In the genomic region with DNA sequence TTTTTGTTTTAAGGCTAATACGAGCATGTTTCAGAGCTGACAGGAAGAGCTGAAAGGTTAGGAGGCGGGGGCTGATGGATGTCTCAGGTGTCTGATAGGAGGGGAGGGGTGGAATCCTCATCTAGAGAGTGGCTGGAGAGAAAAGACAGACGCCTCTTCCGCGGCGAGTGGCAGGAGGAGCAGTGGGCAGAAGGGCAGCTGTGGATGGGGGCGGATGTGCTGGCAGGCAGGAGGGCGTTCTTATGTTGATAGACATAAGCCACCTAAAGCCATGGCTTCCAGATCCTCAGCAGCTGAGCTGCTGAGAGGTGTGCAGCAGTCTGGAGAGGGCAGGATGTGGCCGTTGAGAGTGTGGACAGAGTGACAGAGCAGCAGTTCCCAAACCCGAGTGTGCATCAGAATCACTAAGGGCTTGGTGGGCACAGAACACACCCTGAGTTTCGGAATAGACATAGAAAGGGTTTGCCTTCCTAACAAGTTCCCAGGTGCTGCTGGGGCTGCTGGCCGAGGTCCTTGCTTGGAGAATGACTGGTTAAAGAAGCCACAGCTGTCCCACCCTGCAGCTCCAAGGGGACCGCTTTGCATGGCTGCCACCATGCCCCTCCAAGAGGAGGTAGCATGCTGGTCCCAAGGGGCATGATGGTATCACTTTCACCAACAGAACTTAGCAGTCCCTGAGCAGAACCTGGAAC, we compare ENCODE assay signal across 12 cellular contexts. TPM values are rescaled to one million over a fixed set of nuclear protein-coding genes. Genes with fewer than 3 reads are reported as not detected.
DNase-seq lines count a peak whose midpoint lies in the region; ATAC-seq and TF ChIP-seq lines count a peak whose summit lies in the region.
"Had no signal": no experiment of that assay in that cellular context is flagged by ENCODE, and none has a peak within 500 bp of the region (broad histone marks: within the 10 kb centered on the region; RNA-seq: fewer than 3 reads in every experiment).

No MANE protein-coding gene starts in this region.

- H3K9me3 Mint-ChIP-seq in activated naive CD8-positive, alpha-beta T cell (ENCODE audit: low read depth), result no peaks in the 10 kb centered on the region
- H3K9me3 Mint-ChIP-seq in neural crest cell, result peaks cover 4% of the 10 kb centered on the region
- H3K9me3 Mint-ChIP-seq: activated T-helper 1 cell treated with anti-CD3 and anti-CD28 coated beads, Interleukin-12 subunit alpha, Interleukin-12 subunit beta, Interleukin-2, Interleukin-4 antibody, amounts not matched to agents 30 ng/mL and 10 ng/mL and 1 ng/mL, durations not matched to agents 14 hours and 24 hours and 36 hours had no signal

- peak overlapping the region; percentile 30 for H3K4me3 Mint-ChIP-seq in activated naive CD8-positive, alpha-beta T cell
- peak overlapping the region; percentile 21 for H3K4me3 Mint-ChIP-seq in neural crest cell
- H3K4me3 Mint-ChIP-seq: activated T-helper 1 cell treated with anti-CD3 and anti-CD28 coated beads, Interleukin-12 subunit alpha, Interleukin-12 subunit beta, Interleukin-2, Interleukin-4 antibody, amounts not matched to agents 30 ng/mL and 10 ng/mL and 1 ng/mL, durations not matched to agents 14 hours and 24 hours and 36 hours had no signal

- DNase-seq in NCI-H82 (lab: John Stamatoyannopoulos, UW) (peak; percentile 71), NCI-H82 treated with DMSO at 0.1 percent for 48 hours (lab: John Stamatoyannopoulos, UW; ENCODE audit: unreplicated experiment) (no peak), NCI-H146 treated with DMSO at 0.1 percent for 48 hours (lab: John Stamatoyannopoulos, UW; ENCODE audit: unreplicated experiment) (peak; percentile 9), neural crest cell (ENCODE audit: low read depth, low spot score) (no peak), NCI-H1048 (lab: John Stamatoyannopoulos, UW) (no peak), lower leg skin (ENCODE audit: low spot score in 2 of 2) (no peak)
- DNase-seq: EL, left ventricle myocardium superior, NCI-H1436 treated with DMSO at 0.1 percent for 48 hours had no signal

- TF ChIP-seq POLR2A in lower leg skin (IDR thresholded peaks at IDR 0.05), result no peak

- H3K4me1 Mint-ChIP-seq in activated naive CD8-positive, alpha-beta T cell (ENCODE audit: low read depth), result peaks cover 37% of the 10 kb centered on the region
- H3K4me1 Mint-ChIP-seq in neural crest cell, result peaks cover 19% of the 10 kb centered on the region

- peak overlapping the region; percentile 18 for H3K27ac Mint-ChIP-seq in activated naive CD8-positive, alpha-beta T cell
- H3K27ac Mint-ChIP-seq in neural crest cell (ENCODE audit: unreplicated experiment), result no peak overlapping the region
- H3K27ac Mint-ChIP-seq: activated T-helper 1 cell treated with anti-CD3 and anti-CD28 coated beads, Interleukin-12 subunit alpha, Interleukin-12 subunit beta, Interleukin-2, Interleukin-4 antibody, amounts not matched to agents 30 ng/mL and 10 ng/mL and 1 ng/mL, durations not matched to agents 14 hours and 24 hours and 36 hours had no signal

- no peaks in the 10 kb centered on the region for H3K36me3 Mint-ChIP-seq in activated naive CD8-positive, alpha-beta T cell
- no peaks in the 10 kb centered on the region for H3K36me3 Mint-ChIP-seq in neural crest cell (ENCODE audit: low read depth)

- H3K4me3 ChIP-seq in lower leg skin (ENCODE audit: low read depth, poor library complexity, severe bottlenecking), result no peak overlapping the region

- intact Hi-C loops in lower leg skin (cut with DNase I; ENCODE audit: low total_unique reads), result no loop called here

- TF ChIP-seq CTCF in neural crest cell (conservative IDR thresholded peaks at IDR 0.05) (no peak), lower leg skin (IDR thresholded peaks at IDR 0.05) (no peak)

- WGBS in lower leg skin, 2 donors, result 42 to 52% methylated on average over 12 to 13 of the region's 13 CpGs

- peaks cover 4% of the 10 kb centered on the region for H3K27me3 Mint-ChIP-seq in activated naive CD8-positive, alpha-beta T cell
- peaks cover 20% of the 10 kb centered on the region for H3K27me3 Mint-ChIP-seq in neural crest cell (ENCODE audit: low read depth)

- ATAC-seq in esophagus mucosa, result no peak
- ATAC-seq: left ventricle myocardium superior had no signal

RNA-seq across cellular contexts. Expression of a gene that starts 3.0 kb away (rescaled TPM):
- total RNA-seq in neural crest cell (106 TPM in 2 replicates), esophagus mucosa (7.3 TPM), lower leg skin (10 to 100 TPM; 12.3 to 19.1 (median 14.0) TPM)

Comparison
In these comparisons a context has a peak if more than half of its experiments do, and no peak if none do; other contexts are left out.
1. DNase-seq: peak in NCI-H82 (single experiment) and NCI-H146 treated with DMSO at 0.1 percent for 48 hours (single experiment); none in NCI-H82 treated with DMSO at 0.1 percent for 48 hours (single experiment), neural crest cell (single experiment), NCI-H1048 (single experiment) and lower leg skin (0 of 2).